22 cellular contexts compared by ENCODE assay signal in genomic region chr17:60256174-60256573, GRCh38.
DNase-seq lines count a peak whose midpoint lies in the region; ATAC-seq, FAIRE-seq and TF ChIP-seq lines count a peak whose summit lies in the region.
"Had no signal": no experiment of that assay in that cellular context is flagged by ENCODE, and none has a peak within 500 bp of the region (broad histone marks: within the 10 kb centered on the region; RNA-seq: fewer than 3 reads in every experiment).

No MANE protein-coding gene starts in this region.

- no peak overlapping the region for H2BK20ac ChIP-seq in IMR-90 (ENCODE audit: low read depth, low read length)

- H2BK5ac ChIP-seq in IMR-90 (ENCODE audit: low read depth, low read length, poor library complexity, severe bottlenecking): no peak overlapping the region

- H3K27ac ChIP-seq in IMR-90 (ENCODE audit: insufficient read depth, low read length) (no peak overlapping the region), adrenal gland (peak overlapping the region in 4 of 5 donors; percentile 22 to 33 (median 28)), pancreas (no peak overlapping the region), coronary artery (no peak overlapping the region)
- H3K27ac ChIP-seq: RWPE1 had no signal

- H4K91ac ChIP-seq in IMR-90 (ENCODE audit: insufficient read depth, low read depth, low read length): no peak overlapping the region

- H4K5ac ChIP-seq in IMR-90 (ENCODE audit: low read depth, low read length): no peak overlapping the region

- H4K20me1 ChIP-seq in IMR-90 (ENCODE audit: insufficient read depth, low read length): no peaks in the 10 kb centered on the region

- H3K4me3 Mint-ChIP-seq in progenitor cell of endocrine pancreas (ENCODE audit: low read depth): no peak overlapping the region

- no peaks in the 10 kb centered on the region for H3K4me1 Mint-ChIP-seq in progenitor cell of endocrine pancreas (ENCODE audit: low read depth)

- H4K8ac ChIP-seq in IMR-90 (ENCODE audit: low read depth in 2 of 2, low read length in 2 of 2): no peak overlapping the region

- FAIRE-seq in pancreas (lab: Jason Lieb, UNC): no peak
- FAIRE-seq: D721Med, G401.6, GM19239 had no signal

- DNase-seq in ELR (ENCODE audit: low read depth): peak; percentile 43
- peak; percentile 51 for DNase-seq in IMR-90
- DNase-seq in adrenal gland: no peak
- peak; percentile 12 for DNase-seq in hepatic stellate cell (ENCODE audit: low spot score)
- no peak for DNase-seq in pancreas
- DNase-seq in coronary artery (ENCODE audit: low spot score): no peak
- no peak for DNase-seq in progenitor cell of endocrine pancreas (ENCODE audit: low spot score, unreplicated experiment)
- DNase-seq: ACHN, C1 segment of cervical spinal cord, GOT3, KG1, NCI-H1417 treated with DMSO at 0.1 percent for 48 hours, NCI-H187 treated with DMSO at 0.1 percent for 48 hours, NCI-H345, NCI-H524 treated with DMSO at 0.1 percent for 48 hours, PC-3, SIG-M5 had no signal

- H3K36me3 Mint-ChIP-seq in progenitor cell of endocrine pancreas (ENCODE audit: insufficient read depth): peaks cover 13% of the 10 kb centered on the region

- H3K4me2 ChIP-seq in IMR-90 (ENCODE audit: low read depth, low read length): no peak overlapping the region

- intact Hi-C loops in IMR-90 (cut with micrococcal nuclease) (no loop called here), adrenal gland (cut with DNase I) (no loop called here), pancreas (cut with DNase I) (no loop called here)

- no peak overlapping the region for H3K4ac ChIP-seq in IMR-90 (ENCODE audit: low read depth, low read length)

- ATAC-seq in IMR-90 (ENCODE audit: low read depth) (peak; percentile 57), pancreas (no peak)
- ATAC-seq in activated CD4-positive, CD25-positive, alpha-beta regulatory T cell treated with anti-CD3 and anti-CD28 coated beads, Interleukin-2, amount 50 U/mL, for 24 hours: no peak
- ATAC-seq: PC-3 had no signal

- POLR2A ChIA-PET in IMR-90 (lab: Charles Lee; ENCODE audit: unreplicated experiment): no interaction called here

- TF ChIP-seq CTCF in IMR-90 (conservative IDR thresholded peaks at IDR 0.05; ENCODE audit: low read depth, low read length): no peak
- TF ChIP-seq CTCF in adrenal gland (IDR thresholded peaks at IDR 0.05): no peak
- no peak for TF ChIP-seq CTCF in pancreas (IDR thresholded peaks at IDR 0.05)
- no peak for TF ChIP-seq CTCF in coronary artery (IDR thresholded peaks at IDR 0.05)
- no peak for TF ChIP-seq CTCF in progenitor cell of endocrine pancreas (IDR thresholded peaks at IDR 0.05; ENCODE audit: unreplicated experiment)

- H3K14ac ChIP-seq in IMR-90 (replicated peaks; ENCODE audit: low read depth, low read length): no peak overlapping the region

- H3K9me3 ChIP-seq in IMR-90 (ENCODE audit: control insufficient read depth, insufficient read depth, low read length) (no peaks in the 10 kb centered on the region), adrenal gland (replicated peaks in 1 of 3) (no peaks in the 10 kb centered on the region), pancreas (no peaks in the 10 kb centered on the region)

- no peak overlapping the region for H3K27ac Mint-ChIP-seq in progenitor cell of endocrine pancreas

- CTCF ChIA-PET in IMR-90 (lab: Yijun Ruan, JAX): no interaction called here

- H3K4me3 ChIP-seq in IMR-90 (ENCODE audit: insufficient read depth, low read depth, low read length) (no peak overlapping the region), adrenal gland (no peak overlapping the region), pancreas (no peak overlapping the region), coronary artery (no peak overlapping the region)

- H3K27me3 Mint-ChIP-seq in progenitor cell of endocrine pancreas: no peaks in the 10 kb centered on the region

- H3K56ac ChIP-seq in IMR-90 (ENCODE audit: extremely low read depth, insufficient read depth, low read length): no peak overlapping the region

- no peak overlapping the region for H3K9ac ChIP-seq in IMR-90 (ENCODE audit: low read depth, low read length)

- no TSS peak for BruUV-seq in IMR-90 (replicated peaks; lab: Mats Ljungman, UMichigan)

- TF ChIP-seq POLR2A in IMR-90 (IDR thresholded peaks at IDR 0.05; ENCODE audit: low read depth, low read length) (no peak), adrenal gland (IDR thresholded peaks at IDR 0.05) (no peak)

- H3K27me3 ChIP-seq in IMR-90 (ENCODE audit: control insufficient read depth, insufficient read depth, low read length) (no peaks in the 10 kb centered on the region), adrenal gland (no peaks in the 10 kb centered on the region), pancreas (no peaks in the 10 kb centered on the region)

- no peak overlapping the region for H2BK15ac ChIP-seq in IMR-90 (ENCODE audit: low read depth, low read length)

- no peak overlapping the region for H3K23ac ChIP-seq in IMR-90 (ENCODE audit: low read depth, low read length)

- H3K18ac ChIP-seq in IMR-90 (ENCODE audit: low read depth, low read length): no peak overlapping the region

- in situ Hi-C loops in IMR-90 (cut with MboI; ENCODE audit: low sequenced_read_pairs): no loop called here

- H3K4me1 ChIP-seq in IMR-90 (ENCODE audit: control insufficient read depth, insufficient read depth, low read length) (no peaks in the 10 kb centered on the region; the same call in 1 of the 2 replicates), adrenal gland (replicated peaks in 1 of 2) (peaks cover 6 to 14% of the 10 kb centered on the region in 2 donors), pancreas (no peaks in the 10 kb centered on the region)

- H2AFZ ChIP-seq in IMR-90 (replicated peaks; ENCODE audit: low read length, poor library complexity): no peak overlapping the region

- H3K36me3 ChIP-seq in IMR-90 (ENCODE audit: control insufficient read depth, insufficient read depth, low read length): peaks cover 9% of the 10 kb centered on the region; the same call in 1 of the 2 replicates
- peaks cover 0 to 9% of the 10 kb centered on the region in 2 donors for H3K36me3 ChIP-seq in adrenal gland (replicated peaks in 1 of 2)
- peaks cover 0 to 18% (median 2%) of the 10 kb centered on the region in 3 donors for H3K36me3 ChIP-seq in pancreas

- H2AK9ac ChIP-seq in IMR-90 (replicated peaks; ENCODE audit: low read depth, low read length, poor library complexity): no peak overlapping the region

- no peaks in the 10 kb centered on the region for H3K9me3 Mint-ChIP-seq in progenitor cell of endocrine pancreas (ENCODE audit: low read depth)

- H2BK120ac ChIP-seq in IMR-90 (ENCODE audit: low read depth, low read length): no peak overlapping the region

- H3K79me1 ChIP-seq in IMR-90 (ENCODE audit: low read depth in 1 of 2, low read length in 2 of 2): peaks cover 0 to 15% of the 10 kb centered on the region in 2 experiments; a peak in 3 of 4 replicates

- H3K9me1 ChIP-seq in IMR-90 (ENCODE audit: insufficient read depth, low read length): peaks cover 2% of the 10 kb centered on the region; the same call in 1 of the 2 replicates

- dilution Hi-C loops in IMR-90 (cut with HindIII; ENCODE audit: low sequenced_read_pairs, unreplicated experiment): no loop called here

- H2AK5ac ChIP-seq in IMR-90 (ENCODE audit: low read depth, low read length): no peak overlapping the region

- TF ChIP-seq RAD21 in IMR-90 (IDR thresholded peaks at IDR 0.05; ENCODE audit: low read length): no peak

TF ChIP-seq in IMR-90, 13 proteins besides CTCF, POLR2A, EP300 and RAD21:
- no peak for TF ChIP-seq MAZ (IDR thresholded peaks at IDR 0.05; ENCODE audit: borderline replicate concordance, low read depth, low read length)
- TF ChIP-seq, protein P1, sequence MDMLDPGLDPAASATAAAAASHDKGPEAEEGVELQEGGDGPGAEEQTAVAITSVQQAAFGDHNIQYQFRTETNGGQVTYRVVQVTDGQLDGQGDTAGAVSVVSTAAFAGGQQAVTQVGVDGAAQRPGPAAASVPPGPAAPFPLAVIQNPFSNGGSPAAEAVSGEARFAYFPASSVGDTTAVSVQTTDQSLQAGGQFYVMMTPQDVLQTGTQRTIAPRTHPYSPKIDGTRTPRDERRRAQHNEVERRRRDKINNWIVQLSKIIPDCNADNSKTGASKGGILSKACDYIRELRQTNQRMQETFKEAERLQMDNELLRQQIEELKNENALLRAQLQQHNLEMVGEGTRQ (IDR thresholded peaks at IDR 0.05; ENCODE audit: low read depth, low read length): no peak
- TF ChIP-seq MAFK (IDR thresholded peaks at IDR 0.05; ENCODE audit: low read depth, low read length): no peak
- no peak for TF ChIP-seq NFE2L2 (IDR thresholded peaks at IDR 0.05; ENCODE audit: low read depth, low read length)
- peak; percentile 39; the same call in 1 of the 2 replicates for TF ChIP-seq FOS (IDR thresholded peaks at IDR 0.05; ENCODE audit: low read depth, low read length)

Comparison
In these comparisons a context has a peak if more than half of its experiments do, and no peak if none do; other contexts are left out.
1. DNase-seq: peak in ELR (single experiment), IMR-90 (single experiment) and hepatic stellate cell (single experiment); none in adrenal gland (0 of 7), pancreas (0 of 6), coronary artery (single experiment) and progenitor cell of endocrine pancreas (single experiment).
2. H3K27ac ChIP-seq: peak in adrenal gland (4 of 5); none in IMR-90 (single experiment), pancreas (0 of 4) and coronary artery (0 of 2).